2 cellular contexts compared by ENCODE assay signal in genomic region chr7:882336-883028, GRCh38.
TF ChIP-seq lines count a peak whose summit lies in the region.

No MANE protein-coding gene starts in this region.

TF ChIP-seq in IMR-90, 13 proteins besides CTCF, POLR2A, EP300 and RAD21:
- no peak for TF ChIP-seq MAZ (IDR thresholded peaks at IDR 0.05; ENCODE audit: borderline replicate concordance, low read depth, low read length)
- no peak for TF ChIP-seq MXI1 (IDR thresholded peaks at IDR 0.05; ENCODE audit: borderline replicate concordance, low read depth, low read length)
- TF ChIP-seq MAFK (IDR thresholded peaks at IDR 0.05; ENCODE audit: low read depth, low read length), result no peak
- TF ChIP-seq RCOR1 (IDR thresholded peaks at IDR 0.05; ENCODE audit: insufficient replicate concordance, low read length), result no peak
- TF ChIP-seq, protein P1, sequence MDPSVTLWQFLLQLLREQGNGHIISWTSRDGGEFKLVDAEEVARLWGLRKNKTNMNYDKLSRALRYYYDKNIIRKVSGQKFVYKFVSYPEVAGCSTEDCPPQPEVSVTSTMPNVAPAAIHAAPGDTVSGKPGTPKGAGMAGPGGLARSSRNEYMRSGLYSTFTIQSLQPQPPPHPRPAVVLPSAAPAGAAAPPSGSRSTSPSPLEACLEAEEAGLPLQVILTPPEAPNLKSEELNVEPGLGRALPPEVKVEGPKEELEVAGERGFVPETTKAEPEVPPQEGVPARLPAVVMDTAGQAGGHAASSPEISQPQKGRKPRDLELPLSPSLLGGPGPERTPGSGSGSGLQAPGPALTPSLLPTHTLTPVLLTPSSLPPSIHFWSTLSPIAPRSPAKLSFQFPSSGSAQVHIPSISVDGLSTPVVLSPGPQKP (IDR thresholded peaks at IDR 0.05; ENCODE audit: borderline replicate concordance, low read depth, low read length), result no peak
- no peak for TF ChIP-seq BHLHE40 (IDR thresholded peaks at IDR 0.05; ENCODE audit: low read depth, low read length)
- no peak for TF ChIP-seq SMC3 (IDR thresholded peaks at IDR 0.05; ENCODE audit: low read depth, low read length)
- no peak for TF ChIP-seq FOS (IDR thresholded peaks at IDR 0.05; ENCODE audit: low read depth, low read length)
- TF ChIP-seq CHD1 (IDR thresholded peaks at IDR 0.05; ENCODE audit: low read depth, low read length), result no peak
- no peak for TF ChIP-seq NFE2L2 (IDR thresholded peaks at IDR 0.05; ENCODE audit: low read depth, low read length)
- no peak for TF ChIP-seq CEBPB (IDR thresholded peaks at IDR 0.05; ENCODE audit: low read depth, low read length)
- no peak for TF ChIP-seq USF2 (IDR thresholded peaks at IDR 0.05; ENCODE audit: low read depth, low read length)
- no peak for TF ChIP-seq RFX5 (IDR thresholded peaks at IDR 0.05; ENCODE audit: low read depth, low read length)

TF ChIP-seq in SK-N-SH treated with all-trans-retinoic acid at 6 μM for 48 hours, 23 proteins besides CTCF, POLR2A, EP300 and RAD21:
- TF ChIP-seq, protein P2, sequence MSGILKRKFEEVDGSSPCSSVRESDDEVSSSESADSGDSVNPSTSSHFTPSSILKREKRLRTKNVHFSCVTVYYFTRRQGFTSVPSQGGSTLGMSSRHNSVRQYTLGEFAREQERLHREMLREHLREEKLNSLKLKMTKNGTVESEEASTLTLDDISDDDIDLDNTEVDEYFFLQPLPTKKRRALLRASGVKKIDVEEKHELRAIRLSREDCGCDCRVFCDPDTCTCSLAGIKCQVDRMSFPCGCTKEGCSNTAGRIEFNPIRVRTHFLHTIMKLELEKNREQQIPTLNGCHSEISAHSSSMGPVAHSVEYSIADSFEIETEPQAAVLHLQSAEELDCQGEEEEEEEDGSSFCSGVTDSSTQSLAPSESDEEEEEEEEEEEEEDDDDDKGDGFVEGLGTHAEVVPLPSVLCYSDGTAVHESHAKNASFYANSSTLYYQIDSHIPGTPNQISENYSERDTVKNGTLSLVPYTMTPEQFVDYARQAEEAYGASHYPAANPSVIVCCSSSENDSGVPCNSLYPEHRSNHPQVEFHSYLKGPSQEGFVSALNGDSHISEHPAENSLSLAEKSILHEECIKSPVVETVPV (CRISPR knock-in tag; IDR thresholded peaks at IDR 0.05), result no peak
- TF ChIP-seq ZFP30 (CRISPR knock-in tag; IDR thresholded peaks at IDR 0.05), result no peak
- TF ChIP-seq BACH2 (CRISPR knock-in tag; IDR thresholded peaks at IDR 0.05; ENCODE audit: borderline replicate concordance), result no peak
- no peak for TF ChIP-seq POU6F1 (CRISPR knock-in tag; IDR thresholded peaks at IDR 0.05; ENCODE audit: borderline replicate concordance, low read depth)
- no peak for TF ChIP-seq PATZ1 (CRISPR knock-in tag; IDR thresholded peaks at IDR 0.05; ENCODE audit: borderline replicate concordance)
- TF ChIP-seq ZNF565 (CRISPR knock-in tag; conservative IDR thresholded peaks at IDR 0.05; ENCODE audit: low read depth), result no peak
- no peak for TF ChIP-seq ESRRG (CRISPR knock-in tag; IDR thresholded peaks at IDR 0.05)
- TF ChIP-seq CSDC2 (CRISPR knock-in tag; IDR thresholded peaks at IDR 0.05), result no peak
- TF ChIP-seq ZC3H10 (CRISPR knock-in tag; IDR thresholded peaks at IDR 0.05), result no peak
- no peak for TF ChIP-seq ZFP3 (CRISPR knock-in tag; IDR thresholded peaks at IDR 0.05)
- no peak for TF ChIP-seq ZNF8 (CRISPR knock-in tag; IDR thresholded peaks at IDR 0.05)
